ENCODE assay signal across 8 cellular contexts in genomic region chr6:111552241-111552744, GRCh38. TPM values are rescaled to one million over a fixed set of nuclear protein-coding genes. Genes with fewer than 3 reads are reported as not detected.
DNase-seq lines count a peak whose midpoint lies in the region; ATAC-seq lines count a peak whose summit lies in the region.

No MANE protein-coding gene starts in this region.

- no peaks in the 10 kb centered on the region for H3K27me3 ChIP-seq in endocrine pancreas (ENCODE audit: control insufficient read depth, insufficient read depth, low read length)
- no peaks in the 10 kb centered on the region for H3K27me3 ChIP-seq in mesendoderm (ENCODE audit: insufficient read depth, low read length, poor library complexity)

- H2AK5ac ChIP-seq in mesendoderm (ENCODE audit: low read length) = no peak overlapping the region

- H3K9me3 ChIP-seq in endocrine pancreas (ENCODE audit: control insufficient read depth, low read length) = no peaks in the 10 kb centered on the region

- DNase-seq in GM03348 (ENCODE audit: low spot score) (peak; percentile 87), NCI-H526 (lab: John Stamatoyannopoulos, UW) (peak; percentile 85 to 93), mesendoderm (peak; percentile 95)

- no peak overlapping the region for H3K4ac ChIP-seq in mesendoderm (ENCODE audit: low read depth, low read length)

- no peaks in the 10 kb centered on the region for H3K36me3 ChIP-seq in endocrine pancreas (ENCODE audit: control insufficient read depth, insufficient read depth, low read length)
- H3K36me3 ChIP-seq in mesendoderm (ENCODE audit: control insufficient read depth, insufficient read depth, low read length) = no peaks in the 10 kb centered on the region
- no peaks in the 10 kb centered on the region for H3K36me3 ChIP-seq in urinary bladder (ENCODE audit: insufficient read depth)

- peak overlapping the region; percentile 35 for H3K56ac ChIP-seq in mesendoderm (ENCODE audit: low read length)

- no peak overlapping the region for H2BK120ac ChIP-seq in mesendoderm (ENCODE audit: low read depth, low read length)

- H3K27ac ChIP-seq in mesendoderm (ENCODE audit: low read depth, low read length) (peak overlapping the region; percentile 63), urinary bladder (ENCODE audit: low read depth) (peak overlapping the region; percentile 58)

- peak overlapping the region; percentile 25 for H3K4me2 ChIP-seq in mesendoderm (ENCODE audit: low read length)

- no peak overlapping the region for H2BK5ac ChIP-seq in mesendoderm (ENCODE audit: low read length)

- H4K8ac ChIP-seq in mesendoderm (ENCODE audit: low read depth, low read length) = no peak overlapping the region

- peak overlapping the region; percentile 13 for H3K18ac ChIP-seq in mesendoderm (ENCODE audit: low read length)

- H3K4me1 ChIP-seq in endocrine pancreas (ENCODE audit: control insufficient read depth, insufficient read depth, low read length) (peaks cover 8% of the 10 kb centered on the region), mesendoderm (ENCODE audit: control insufficient read depth, low read depth, low read length) (peaks cover 24% of the 10 kb centered on the region), urinary bladder (ENCODE audit: insufficient read depth) (peaks cover 3% of the 10 kb centered on the region)

- no peak overlapping the region for H3K23ac ChIP-seq in mesendoderm (ENCODE audit: low read length)

- H3K4me3 ChIP-seq in endocrine pancreas (ENCODE audit: control insufficient read depth, insufficient read depth, low read length) = peak overlapping the region; percentile 38
- H3K4me3 ChIP-seq in mesendoderm (ENCODE audit: low read length) = no peak overlapping the region
- H3K4me3 ChIP-seq in urinary bladder (ENCODE audit: low read depth, low read length) = no peak overlapping the region

- H3K9ac ChIP-seq in endocrine pancreas (ENCODE audit: control insufficient read depth, insufficient read depth, low read length) (no peak overlapping the region), mesendoderm (ENCODE audit: low read length) (no peak overlapping the region)

- ATAC-seq in HG02870 (IDR thresholded peaks at IDR 0.05; ENCODE audit: unreplicated experiment) (no peak), GM19328 (IDR thresholded peaks at IDR 0.05; ENCODE audit: unreplicated experiment) (no peak), GM18909 (IDR thresholded peaks at IDR 0.05; ENCODE audit: poor library complexity, unreplicated experiment) (no peak)

- no peak overlapping the region for H2BK15ac ChIP-seq in mesendoderm (replicated peaks; ENCODE audit: low read depth)

- H3K79me1 ChIP-seq in mesendoderm (ENCODE audit: low read length) = no peaks in the 10 kb centered on the region

- no peak overlapping the region for H4K5ac ChIP-seq in mesendoderm (ENCODE audit: low read length)

- H3K79me2 ChIP-seq in mesendoderm (ENCODE audit: control insufficient read depth, insufficient read depth, low read length) = no peaks in the 10 kb centered on the region

- no CpG with 5 or more reads among the region's 11 CpGs for WGBS in mesendoderm (ENCODE audit: extremely low coverage, insufficient coverage, low lambda C conversion rate)
- WGBS in urinary bladder = 13% methylated on average over 11 of the region's 11 CpGs

RNA-seq across cellular contexts. Expression of gene TRAF3IP2, which starts 53.4 kb away (rescaled TPM):
- polyA plus RNA-seq in mesendoderm (2013, experiment 1 of 2) = 23.9 TPM
- polyA plus RNA-seq in mesendoderm (2013, experiment 2 of 2) = 23.3 TPM
- total RNA-seq in urinary bladder = 15.2 TPM
- 28.8 TPM for polyA plus RNA-seq in urinary bladder
